In the genomic region with DNA sequence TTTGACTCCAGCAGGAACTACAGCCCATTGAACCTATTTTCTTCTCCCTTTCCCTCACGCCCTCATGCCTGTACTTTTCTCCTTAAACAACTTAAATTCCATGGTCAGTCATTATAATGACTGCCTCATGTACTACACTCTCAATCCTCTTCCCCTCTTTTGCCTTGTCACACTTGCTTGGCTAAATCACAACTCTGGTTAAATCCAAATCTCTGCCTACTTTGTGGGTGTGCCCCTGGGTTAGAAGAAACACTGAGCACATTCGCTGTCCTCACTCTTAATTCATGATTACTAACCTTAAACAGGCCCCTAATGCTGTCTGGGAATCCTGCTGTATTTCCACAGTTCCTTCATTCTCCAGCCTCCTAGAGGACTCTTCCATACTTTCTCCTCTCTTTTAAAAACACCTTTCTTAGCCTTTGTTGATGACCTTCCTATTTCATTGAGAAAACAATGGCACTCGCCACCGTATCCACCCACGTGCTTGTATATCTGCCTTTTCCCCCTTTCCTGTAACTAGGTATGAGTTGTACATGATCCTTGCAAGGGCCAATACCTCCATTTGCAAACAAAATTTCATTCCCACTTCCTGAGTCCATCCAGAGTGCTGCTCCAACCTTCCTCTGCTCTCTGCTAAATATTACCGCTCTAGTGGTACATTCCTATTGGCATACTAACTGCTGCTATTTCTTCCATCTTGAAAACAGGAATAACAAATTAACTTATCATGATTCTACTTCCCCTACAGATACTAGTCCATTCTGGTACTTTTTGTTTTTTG, we compare ENCODE assay signal across 29 cellular contexts. TPM values are rescaled to one million over a fixed set of nuclear protein-coding genes. Genes with fewer than 3 reads are reported as not detected.
DNase-seq lines count a peak whose midpoint lies in the region; ATAC-seq, FAIRE-seq and TF ChIP-seq lines count a peak whose summit lies in the region.
"Had no signal": no experiment of that assay in that cellular context is flagged by ENCODE, and none has a peak within 500 bp of the region (broad histone marks: within the 10 kb centered on the region; RNA-seq: fewer than 3 reads in every experiment).

No MANE protein-coding gene starts in this region.

- H3K9ac ChIP-seq in K562 (ENCODE audit: insufficient read depth in 1 of 2, low read depth in 2 of 2, low read length in 2 of 2) (no peak overlapping the region; a peak in 1 of 4 replicates), mesenchymal stem cell (ENCODE audit: low read length) (peak overlapping the region; percentile 86), SK-N-SH (no peak overlapping the region)

- peaks cover 30% of the 10 kb centered on the region for H3F3A ChIP-seq in SK-N-SH (replicated peaks; ENCODE audit: insufficient read depth)

- intact Hi-C loops in K562 (cut with micrococcal nuclease): no loop called here
- intact Hi-C loops in ovary (cut with DNase I): no loop called here

- H2BK12ac ChIP-seq in mesenchymal stem cell (ENCODE audit: low read length in 2 of 2): peak overlapping the region in 1 of 2 experiments; percentile 19

- BruUV-seq in K562 (replicated peaks; lab: Mats Ljungman, UMichigan): no TSS peak

- H3K27ac ChIP-seq in K562 (ENCODE audit: extremely low read depth, low read depth, low read length) (peak overlapping the region; percentile 47; the same call in 1 of the 3 replicates), mesenchymal stem cell (ENCODE audit: low read length, poor library complexity, severe bottlenecking) (no peak overlapping the region), thoracic aorta (peak overlapping the region; percentile 75 to 77), ovary (no peak overlapping the region), SK-N-SH (ENCODE audit: low read depth in 2 of 2, low read length in 1 of 2) (peak overlapping the region in 1 of 2 experiments; percentile 5; a peak in 2 of 4 replicates)
- H3K27ac ChIP-seq: RWPE1 had no signal

- TF ChIP-seq CTCF in K562 (IDR thresholded peaks at IDR 0.05 in 2 of 3, conservative IDR thresholded peaks at IDR 0.05 in 1 of 3; ENCODE audit: insufficient read depth in 2 of 3, low read depth in 1 of 3, low read length in 3 of 3): no peak
- TF ChIP-seq CTCF in thoracic aorta (IDR thresholded peaks at IDR 0.05): no peak
- no peak for TF ChIP-seq CTCF in ovary (IDR thresholded peaks at IDR 0.05)
- TF ChIP-seq CTCF in SK-N-SH (IDR thresholded peaks at IDR 0.05): no peak

- H2BK120ac ChIP-seq in mesenchymal stem cell (ENCODE audit: low read depth, low read length): no peak overlapping the region

- H3K18ac ChIP-seq in mesenchymal stem cell (ENCODE audit: low read depth in 1 of 2, low read length in 2 of 2): no peak overlapping the region

- H4K20me1 ChIP-seq in K562 (replicated peaks; ENCODE audit: control insufficient read depth, insufficient read depth, low read length): no peaks in the 10 kb centered on the region
- H4K20me1 ChIP-seq in SK-N-SH (ENCODE audit: insufficient read depth): no peaks in the 10 kb centered on the region

- no peak for TF ChIP-seq RAD21 in K562 (CRISPR knock-in tag; conservative IDR thresholded peaks at IDR 0.05 in 1 of 2, IDR thresholded peaks at IDR 0.05 in 1 of 2)
- TF ChIP-seq RAD21 in SK-N-SH (IDR thresholded peaks at IDR 0.05; ENCODE audit: low read length): no peak

- H3K79me2 ChIP-seq in K562 (ENCODE audit: control insufficient read depth, insufficient read depth, low read length): peaks cover 85% of the 10 kb centered on the region
- peaks cover 96% of the 10 kb centered on the region for H3K79me2 ChIP-seq in SK-N-SH (ENCODE audit: insufficient read depth)

- H2BK15ac ChIP-seq in mesenchymal stem cell (ENCODE audit: low read depth, poor library complexity, severe bottlenecking): no peak overlapping the region

- TF ChIP-seq POLR2A in K562 (conservative IDR thresholded peaks at IDR 0.05) (no peak), ovary (IDR thresholded peaks at IDR 0.05) (no peak)

- POLR2A ChIA-PET in K562 (lab: Yijun Ruan, JAX) (interaction anchor here (0.8 to 1.1 kb wide), 3 partner anchors 9 to 15 kb away, joined by 3 to 5 read pairs (median 4); no protein-coding TSS in a partner anchor), SK-N-SH (lab: Yijun Ruan, JAX) (no interaction called here)

- WGBS in K562 (ENCODE audit: insufficient coverage, low coverage, missing lambda C conversion rate): 77% methylated on average over 5 of the region's 6 CpGs
- 97% methylated on average over 6 of the region's 6 CpGs for WGBS in mesenchymal stem cell
- WGBS in ovary, 3 donors: 91 to 93% (median 92%) methylated on average over 6 of the region's 6 CpGs
- WGBS in SK-N-SH (ENCODE audit: low lambda C conversion rate): 92% methylated on average over 6 of the region's 6 CpGs

- H3K4me2 ChIP-seq in K562 (ENCODE audit: insufficient read depth, low read length): no peak overlapping the region
- no peak overlapping the region for H3K4me2 ChIP-seq in mesenchymal stem cell (ENCODE audit: low read length, poor library complexity, severe bottlenecking)
- H3K4me2 ChIP-seq in SK-N-SH: no peak overlapping the region

- no peaks in the 10 kb centered on the region; the same call in 2 of the 3 replicates for H3K36me3 ChIP-seq in K562 (ENCODE audit: control insufficient read depth, insufficient read depth, low read length)
- no peaks in the 10 kb centered on the region for H3K36me3 ChIP-seq in mesenchymal stem cell (ENCODE audit: control insufficient read depth in 1 of 2, insufficient read depth in 2 of 2, low read depth in 1 of 2, low read length in 2 of 2)
- H3K36me3 ChIP-seq in thoracic aorta: no peaks in the 10 kb centered on the region
- no peaks in the 10 kb centered on the region for H3K36me3 ChIP-seq in ovary
- H3K36me3 ChIP-seq in SK-N-SH (replicated peaks in 1 of 2; ENCODE audit: control insufficient read depth in 1 of 2, insufficient read depth in 2 of 2, low read length in 1 of 2): no peaks in the 10 kb centered on the region
- H3K36me3 ChIP-seq: left ventricle myocardium inferior, upper lobe of right lung had no signal

- H4K91ac ChIP-seq in mesenchymal stem cell (ENCODE audit: low read length): no peak overlapping the region

- TF ChIP-seq EP300 in K562 (IDR thresholded peaks at IDR 0.05; ENCODE audit: low read length) (no peak), ovary (IDR thresholded peaks at IDR 0.05) (no peak), SK-N-SH (IDR thresholded peaks at IDR 0.05; ENCODE audit: borderline replicate concordance in 1 of 2, low read depth in 1 of 2, low read length in 1 of 2) (no peak)

- no peaks in the 10 kb centered on the region; the same call in 1 of the 2 replicates for H3K9me3 ChIP-seq in K562 (replicated peaks; ENCODE audit: control insufficient read depth, insufficient read depth, low read depth, low read length)
- no peaks in the 10 kb centered on the region for H3K9me3 ChIP-seq in mesenchymal stem cell (ENCODE audit: control insufficient read depth, low read length)
- H3K9me3 ChIP-seq in thoracic aorta: no peaks in the 10 kb centered on the region
- no peaks in the 10 kb centered on the region for H3K9me3 ChIP-seq in ovary
- H3K9me3 ChIP-seq in SK-N-SH: no peaks in the 10 kb centered on the region
- H3K9me3 ChIP-seq: upper lobe of right lung had no signal

- CTCF ChIA-PET in K562 (lab: Yijun Ruan, JAX; ENCODE audit: low intra/inter-chr PET ratio) (no interaction called here), SK-N-SH (lab: Yijun Ruan, JAX) (interaction anchor here (0.9 kb wide), 1 partner anchor 68 kb away, joined by 3 read pairs; no protein-coding TSS in a partner anchor)

- FAIRE-seq in HTR-8/SVneo (lab: Jason Lieb, UNC) (peak; percentile 31), K562 (lab: Jason Lieb, UNC) (peak; percentile 55)

- H2AFZ ChIP-seq in K562 (ENCODE audit: low read depth, low read length): no peak overlapping the region
- no peak overlapping the region for H2AFZ ChIP-seq in mesenchymal stem cell (ENCODE audit: low read depth, low read length)
- H2AFZ ChIP-seq in SK-N-SH (ENCODE audit: low read depth): no peak overlapping the region

- H3K14ac ChIP-seq in mesenchymal stem cell (ENCODE audit: low read length in 2 of 2): no peak overlapping the region

- H2AK5ac ChIP-seq in mesenchymal stem cell (ENCODE audit: low read length, severe bottlenecking): no peak overlapping the region

- H3K27me3 ChIP-seq in K562 (ENCODE audit: control insufficient read depth in 2 of 2, insufficient read depth in 2 of 2, low read length in 2 of 2): no peaks in the 10 kb centered on the region
- no peaks in the 10 kb centered on the region for H3K27me3 ChIP-seq in mesenchymal stem cell (ENCODE audit: control insufficient read depth in 1 of 2, insufficient read depth in 1 of 2, low read length in 2 of 2)
- H3K27me3 ChIP-seq in thoracic aorta (replicated peaks; ENCODE audit: insufficient read depth): no peaks in the 10 kb centered on the region
- no peaks in the 10 kb centered on the region for H3K27me3 ChIP-seq in ovary
- no peaks in the 10 kb centered on the region for H3K27me3 ChIP-seq in SK-N-SH (ENCODE audit: insufficient read depth)
- H3K27me3 ChIP-seq: dorsolateral prefrontal cortex, upper lobe of right lung had no signal

- no peak for ATAC-seq in K562
- ATAC-seq in thoracic aorta (ENCODE audit: insufficient number of reproducible peaks, low FRiP score, low read depth): no peak
- ATAC-seq: activated naive CD8-positive, alpha-beta T cell treated with anti-CD3 and anti-CD28 coated beads, Interleukin-2, amount 50 U/mL, for 24 hours; sciatic nerve; upper lobe of right lung had no signal

- no peak overlapping the region for H4K8ac ChIP-seq in mesenchymal stem cell (ENCODE audit: low read length)

- peak overlapping the region in 1 of 2 experiments; percentile 40 for H3K23ac ChIP-seq in mesenchymal stem cell (ENCODE audit: low read length in 2 of 2)

- in situ Hi-C loops in K562 (cut with MboI): no loop called here

- no peaks in the 10 kb centered on the region for H3K9me2 ChIP-seq in SK-N-SH

- H3K4me3 ChIP-seq in K562 (no peak overlapping the region), mesenchymal stem cell (ENCODE audit: insufficient read depth in 1 of 2, low read depth in 1 of 2, low read length in 2 of 2) (no peak overlapping the region), thoracic aorta (no peak overlapping the region), ovary (no peak overlapping the region), SK-N-SH (ENCODE audit: low read depth in 2 of 2, low read length in 1 of 2) (no peak overlapping the region)
- H3K4me3 ChIP-seq: dorsolateral prefrontal cortex, left ventricle myocardium inferior, upper lobe of right lung had no signal

- peak overlapping the region in 1 of 2 experiments; percentile 6 for H3K4ac ChIP-seq in mesenchymal stem cell (ENCODE audit: low read depth in 1 of 2, low read length in 2 of 2)

- no peaks in the 10 kb centered on the region for H3K9me1 ChIP-seq in K562 (ENCODE audit: control insufficient read depth, insufficient read depth, low read length)

- DNase-seq in HTR-8/SVneo (ENCODE audit: insufficient read length, low spot score) (no peak), K562 (ENCODE audit: extremely low read depth in 1 of 4, low spot score in 3 of 4) (no peak), mesenchymal stem cell (no peak), thoracic aorta (ENCODE audit: low spot score) (no peak), ovary (no peak), HCEC 1CT (no peak), SK-N-SH (no peak)
- DNase-seq in activated naive CD4-positive, alpha-beta T cell (lab: John Stamatoyannopoulos, UW): no peak
- DNase-seq: activated CD4-positive, alpha-beta T cell treated with anti-CD3 and anti-CD28 coated beads, Interleukin-2, amount 50 U/mL, for 1 hour; activated CD4-positive, CD25-positive, alpha-beta regulatory T cell; activated gamma-delta T cell treated with Interleukin-2 at 50 U/mL for 16 hours; activated naive CD8-positive, alpha-beta T cell treated with anti-CD3 and anti-CD28 coated beads, Interleukin-2, amount 50 U/mL, for 24 hours; activated T-cell treated with anti-CD3 and anti-CD28 coated beads, Interleukin-2, amount 50 U/mL, for 24 hours; Calu3; cerebellar nuclear complex; DMS79; dorsolateral prefrontal cortex; head of caudate nucleus; islet precursor cell; left ventricle myocardium inferior; NCI-H1092 treated with DMSO at 0.1 percent for 48 hours; NCI-H187; NCI-H2171 treated with DMSO at 0.1 percent for 48 hours; NCI-H510A treated with DMSO at 0.1 percent for 48 hours; stimulated activated CD4-positive, alpha-beta T cell treated with anti-CD3 and anti-CD28 coated beads, Interleukin-4, amount 100 ng/mL, for 24 hours; T-helper 1 cell; upper lobe of right lung had no signal

- no peak overlapping the region for H2BK5ac ChIP-seq in mesenchymal stem cell (ENCODE audit: low read depth, low read length, poor library complexity, severe bottlenecking)

- H3K4me1 ChIP-seq in K562 (replicated peaks in 1 of 2; ENCODE audit: control insufficient read depth in 2 of 2, insufficient read depth in 2 of 2, low read length in 2 of 2) (peaks cover 9 to 43% of the 10 kb centered on the region in 2 experiments; a peak in 4 of 5 replicates), mesenchymal stem cell (ENCODE audit: control insufficient read depth, insufficient read depth, low read depth, low read length) (peaks cover 2% of the 10 kb centered on the region), thoracic aorta (ENCODE audit: control insufficient read depth in 1 of 2, low read depth in 2 of 2) (peaks cover 13 to 30% of the 10 kb centered on the region in 2 donors), ovary (ENCODE audit: insufficient read depth) (peaks cover 6% of the 10 kb centered on the region), SK-N-SH (ENCODE audit: control insufficient read depth in 1 of 2, insufficient read depth in 2 of 2, low read depth in 1 of 2, low read length in 1 of 2) (peaks cover 0 to 19% of the 10 kb centered on the region in 2 experiments; a peak in 2 of 4 replicates)

- H3K79me1 ChIP-seq in mesenchymal stem cell (replicated peaks; ENCODE audit: low read length, poor library complexity, severe bottlenecking): peaks cover 16% of the 10 kb centered on the region

RNA-seq across cellular contexts. Expression of gene ZNRF1, which starts 28.9 kb away (rescaled TPM):
- total RNA-seq in K562 (2011; cell fraction: chromatin; rRNA removed; ENCODE audit: low replicate concordance): 26.9 and 43.7 TPM in 2 replicates
- 26.5 and 31.6 TPM in 2 replicates for total RNA-seq in K562 (2011; cell fraction: nucleolus; rRNA removed)
- 33.2 and 34.4 TPM in 2 replicates for total RNA-seq in K562 (2011; cell fraction: nucleoplasm; rRNA removed)
- total RNA-seq in K562 (2014; rRNA removed): 30.4 and 32.4 TPM in 2 replicates
- 10.6 and 15.5 TPM in 2 replicates for total RNA-seq in K562 (2014; rRNA removed; fragmentation: Illumina TruSeq; extraction: Trizol)
- 17.2 and 18.8 TPM in 2 replicates for total RNA-seq in K562 (2015; rRNA removed; fragmentation: Illumina TruSeq; extraction: Trizol)
- total RNA-seq in K562 (2021): 35.3 and 37.7 TPM in 2 replicates
- polyA plus RNA-seq in K562 (2011; rRNA removed): 19.1 and 25.1 TPM in 2 replicates
- 16.8 and 30.1 TPM in 2 replicates for polyA plus RNA-seq in K562 (2011; cell fraction: cytosol; rRNA removed)
- polyA plus RNA-seq in K562 (2011; cell fraction: nucleus; rRNA removed): 43.0 and 43.6 TPM in 2 replicates
- 24.0 and 31.0 TPM in 2 replicates for polyA plus RNA-seq in K562 (2012)
- 20.1 and 21.0 TPM in 2 replicates for polyA plus RNA-seq in K562 (2014; fragmentation: Illumina TruSeq; extraction: Trizol)
- polyA plus RNA-seq in K562 (2014; fragmentation: Nextera tagmentation; extraction: Ambion mirVana): 10 to 100 TPM in 1 of 2 experiments, 1 to 10 TPM in 1; 9.5 to 20.0 TPM
- polyA plus RNA-seq in K562 (2014; rRNA removed): 21.8 and 23.9 TPM in 2 replicates
- 17.3 and 24.2 TPM in 2 replicates for polyA minus RNA-seq in K562 (2011; rRNA and poly(A)+ RNA removed)
- 20.2 and 22.4 TPM in 2 replicates for polyA minus RNA-seq in K562 (2011; cell fraction: cytosol; rRNA and poly(A)+ RNA removed)
- 21.8 and 24.4 TPM in 2 replicates for polyA minus RNA-seq in K562 (2011; cell fraction: nucleus; rRNA and poly(A)+ RNA removed)
- polyA plus RNA-seq in mesenchymal stem cell (2013, experiment 1 of 2): 29.7 TPM
- polyA plus RNA-seq in mesenchymal stem cell (2013, experiment 2 of 2): 27.6 TPM
- total RNA-seq in thoracic aorta: 10 to 100 TPM; 16.9 to 27.1 TPM
- total RNA-seq in ovary: 10 to 100 TPM; 16.8 to 27.9 (median 25.0) TPM
- 10 to 100 TPM; 10.8 to 24.3 TPM for polyA plus RNA-seq in ovary
- polyA plus RNA-seq in SK-N-SH (2012; rRNA removed): 20.6 and 23.7 TPM in 2 replicates
- polyA plus RNA-seq in SK-N-SH (2012; cell fraction: cytosol; rRNA removed): 18.6 and 19.8 TPM in 2 replicates
- polyA plus RNA-seq in SK-N-SH (2012; cell fraction: nucleus; rRNA removed): 35.4 and 43.3 TPM in 2 replicates

RNA-seq across cellular contexts. Expression of gene WDR59, which starts 42.8 kb away (rescaled TPM):
- total RNA-seq in K562 (2011; cell fraction: chromatin; rRNA removed; ENCODE audit: low replicate concordance): 271 and 313 TPM in 2 replicates
- total RNA-seq in K562 (2011; cell fraction: nucleolus; rRNA removed): 146 and 158 TPM in 2 replicates
- total RNA-seq in K562 (2011; cell fraction: nucleoplasm; rRNA removed): 157 and 158 TPM in 2 replicates
- total RNA-seq in K562 (2014; rRNA removed) (19.6 and 35.1 TPM in 2 replicates), K562 (2014; rRNA removed; fragmentation: Illumina TruSeq; extraction: Trizol) (32.2 and 34.7 TPM in 2 replicates), K562 (2015; rRNA removed; fragmentation: Illumina TruSeq; extraction: Trizol) (20.0 and 28.0 TPM in 2 replicates), K562 (2021) (81.3 and 94.3 TPM in 2 replicates), thoracic aorta (10 to 100 TPM; 28.8 to 36.8 TPM), ovary (10 to 100 TPM; 23.6 to 82.3 (median 70.0) TPM)
- polyA plus RNA-seq in K562 (2011; rRNA removed) (119 and 126 TPM in 2 replicates), K562 (2014; fragmentation: Illumina TruSeq; extraction: Trizol) (47.6 and 59.0 TPM in 2 replicates), K562 (2014; fragmentation: Nextera tagmentation; extraction: Ambion mirVana) (10 to 100 TPM; 12.7 to 16.2 TPM), K562 (2014; rRNA removed) (52.2 and 57.4 TPM in 2 replicates), ovary (10 to 100 TPM; 24.7 to 56.0 TPM), SK-N-SH (2012; rRNA removed) (48.2 and 60.2 TPM in 2 replicates)
- polyA plus RNA-seq in K562 (2011; cell fraction: cytosol; rRNA removed): 89.5 and 105 TPM in 2 replicates
- 307 and 327 TPM in 2 replicates for polyA plus RNA-seq in K562 (2011; cell fraction: nucleus; rRNA removed)
- 42.5 and 56.4 TPM in 2 replicates for polyA plus RNA-seq in K562 (2012)
- polyA minus RNA-seq in K562 (2011; rRNA and poly(A)+ RNA removed): 114 and 147 TPM in 2 replicates
- polyA minus RNA-seq in K562 (2011; cell fraction: cytosol; rRNA and poly(A)+ RNA removed): 38.2 and 42.9 TPM in 2 replicates
- polyA minus RNA-seq in K562 (2011; cell fraction: nucleus; rRNA and poly(A)+ RNA removed): 63.0 and 94.5 TPM in 2 replicates
- polyA plus RNA-seq in mesenchymal stem cell (2013, experiment 1 of 2): 20.7 TPM
- 19.7 TPM for polyA plus RNA-seq in mesenchymal stem cell (2013, experiment 2 of 2)
- polyA plus RNA-seq in SK-N-SH (2012; cell fraction: cytosol; rRNA removed): 27.2 and 30.0 TPM in 2 replicates
- 164 and 199 TPM in 2 replicates for polyA plus RNA-seq in SK-N-SH (2012; cell fraction: nucleus; rRNA removed)

Comparison
In these comparisons a context has a peak if more than half of its experiments do, and no peak if none do; other contexts are left out.
1. H3K27ac ChIP-seq: peak in K562 (single experiment) and thoracic aorta (2 of 2); none in mesenchymal stem cell (single experiment) and ovary (0 of 2).